In genomic region chr1:246043556-246043955, GRCh38 we compare ENCODE assay signal across 20 cellular contexts.
A peak's percentile ranks its signal among the peaks of the same experiment; 100 is the strongest.
DNase-seq lines count a peak whose midpoint lies in the region; ATAC-seq and TF ChIP-seq lines count a peak whose summit lies in the region.
"Had no signal": no experiment of that assay in that cellular context is flagged by ENCODE, and none has a peak within 500 bp of the region (broad histone marks: within the 10 kb centered on the region; RNA-seq: fewer than 3 reads in every experiment).

No MANE protein-coding gene starts in this region.

- TF ChIP-seq CTCF in cardiac fibroblast (IDR thresholded peaks at IDR 0.05; ENCODE audit: low read depth, low read length) (no peak), neural progenitor cell (IDR thresholded peaks at IDR 0.05) (no peak)

- H3K4me3 Mint-ChIP-seq in neural progenitor cell = no peak overlapping the region
- H3K4me3 Mint-ChIP-seq in stimulated activated memory B cell treated with anti-CD40 and anti-IgM and Interleukin-4, amounts not matched to agents 10 μg/mL and 1 μg/mL and 100 μg/mL, for 72 hours = no peak overlapping the region
- H3K4me3 Mint-ChIP-seq: activated CD8-positive, alpha-beta T cell treated with anti-CD3 and anti-CD28 coated beads for 36 hours; CD14-positive monocyte had no signal

- no peaks in the 10 kb centered on the region for H3K27me3 Mint-ChIP-seq in neural progenitor cell (ENCODE audit: insufficient read depth, low read depth)
- H3K27me3 Mint-ChIP-seq in stimulated activated memory B cell treated with anti-CD40 and anti-IgM and Interleukin-4, amounts not matched to agents 10 μg/mL and 1 μg/mL and 100 μg/mL, for 72 hours = no peaks in the 10 kb centered on the region
- H3K27me3 Mint-ChIP-seq: activated CD8-positive, alpha-beta T cell treated with anti-CD3 and anti-CD28 coated beads for 36 hours had no signal

- no peak overlapping the region for H3K27ac ChIP-seq in neural progenitor cell
- H3K27ac ChIP-seq: colonic mucosa, hepatocyte, transverse colon, WERI-Rb-1 had no signal

- peak overlapping the region; percentile 24 for H3K4me2 ChIP-seq in neural progenitor cell
- H3K4me2 ChIP-seq: hepatocyte had no signal

- H3K36me3 ChIP-seq in neural progenitor cell = no peaks in the 10 kb centered on the region
- H3K36me3 ChIP-seq: colonic mucosa, transverse colon, WERI-Rb-1 had no signal

- H3K9ac ChIP-seq in neural progenitor cell = no peak overlapping the region

- DNase-seq in NCI-H2196 (lab: John Stamatoyannopoulos, UW; ENCODE audit: unreplicated experiment) = peak; percentile 21
- DNase-seq in NCI-H2196 treated with DMSO at 0.1 percent for 48 hours (lab: John Stamatoyannopoulos, UW; ENCODE audit: unreplicated experiment) = no peak
- peak; percentile 44 for DNase-seq in NCI-H2081 treated with DMSO at 0.1 percent for 48 hours (lab: John Stamatoyannopoulos, UW)
- DNase-seq in cardiac fibroblast (ENCODE audit: low read depth in 2 of 2) = peak; percentile 6 to 9
- peak; percentile 30 for DNase-seq in neural progenitor cell (ENCODE audit: low spot score)
- DNase-seq in NK-92 treated with Interleukin-12 subunit alpha and Interleukin-12 subunit beta, amount 100 ng/mL, for 24 hours (lab: John Stamatoyannopoulos, UW) = no peak
- no peak for DNase-seq in OCI-M1 (lab: John Stamatoyannopoulos, UW)
- DNase-seq: 8988T; activated CD8-positive, alpha-beta T cell treated with anti-CD3 and anti-CD28 coated beads for 36 hours; colonic mucosa; left cardiac atrium; mucosa of descending colon; NCI-H226; SW 1271; transverse colon; WERI-Rb-1 had no signal

- H4K20me1 ChIP-seq in neural progenitor cell (ENCODE audit: low read depth) = no peaks in the 10 kb centered on the region

- H2AFZ ChIP-seq in neural progenitor cell (replicated peaks) = no peak overlapping the region
- H2AFZ ChIP-seq: hepatocyte had no signal

- no peaks in the 10 kb centered on the region for H3K79me2 ChIP-seq in neural progenitor cell (ENCODE audit: low read depth)
- H3K79me2 ChIP-seq: hepatocyte had no signal

- no peaks in the 10 kb centered on the region for H3K36me3 Mint-ChIP-seq in neural progenitor cell
- peaks cover 10% of the 10 kb centered on the region for H3K36me3 Mint-ChIP-seq in stimulated activated memory B cell treated with anti-CD40 and anti-IgM and Interleukin-4, amounts not matched to agents 10 μg/mL and 1 μg/mL and 100 μg/mL, for 72 hours
- H3K36me3 Mint-ChIP-seq: CD14-positive monocyte had no signal

- ATAC-seq in stimulated activated memory B cell treated with anti-CD40 and anti-IgM and Interleukin-4, amounts not matched to agents 10 μg/mL and 1 μg/mL and 100 μg/mL, for 72 hours = no peak
- ATAC-seq: activated CD8-positive, alpha-beta T cell treated with anti-CD3 and anti-CD28 coated beads for 36 hours; GM12878; left cardiac atrium; mucosa of descending colon had no signal

- peaks cover 3% of the 10 kb centered on the region for H3K4me1 ChIP-seq in neural progenitor cell
- H3K4me1 ChIP-seq: colonic mucosa, transverse colon had no signal

- peaks cover 5% of the 10 kb centered on the region for H3K9me3 Mint-ChIP-seq in neural progenitor cell
- H3K9me3 Mint-ChIP-seq in stimulated activated memory B cell treated with anti-CD40 and anti-IgM and Interleukin-4, amounts not matched to agents 10 μg/mL and 1 μg/mL and 100 μg/mL, for 72 hours = no peaks in the 10 kb centered on the region

- H3F3A ChIP-seq in neural progenitor cell (ENCODE audit: low read depth) = no peaks in the 10 kb centered on the region

- no peaks in the 10 kb centered on the region for H3K27me3 ChIP-seq in neural progenitor cell
- H3K27me3 ChIP-seq: colonic mucosa, hepatocyte, transverse colon had no signal

- H3K4me1 Mint-ChIP-seq in neural progenitor cell = peaks cover 14% of the 10 kb centered on the region
- no peaks in the 10 kb centered on the region for H3K4me1 Mint-ChIP-seq in stimulated activated memory B cell treated with anti-CD40 and anti-IgM and Interleukin-4, amounts not matched to agents 10 μg/mL and 1 μg/mL and 100 μg/mL, for 72 hours
- H3K4me1 Mint-ChIP-seq: CD14-positive monocyte had no signal

- H3K27ac Mint-ChIP-seq in neural progenitor cell = no peak overlapping the region
- H3K27ac Mint-ChIP-seq in stimulated activated memory B cell treated with anti-CD40 and anti-IgM and Interleukin-4, amounts not matched to agents 10 μg/mL and 1 μg/mL and 100 μg/mL, for 72 hours = no peak overlapping the region
- H3K27ac Mint-ChIP-seq: activated CD8-positive, alpha-beta T cell treated with anti-CD3 and anti-CD28 coated beads for 36 hours; CD14-positive monocyte had no signal

- no peak overlapping the region for H3K4me3 ChIP-seq in cardiac fibroblast (replicated peaks in 1 of 2; ENCODE audit: low read depth in 2 of 2, low read length in 2 of 2)
- no peak overlapping the region for H3K4me3 ChIP-seq in neural progenitor cell
- H3K4me3 ChIP-seq: colonic mucosa, GM12878, hepatocyte, mucosa of descending colon, transverse colon had no signal

- H3K9me3 ChIP-seq in neural progenitor cell (ENCODE audit: low read depth) = no peaks in the 10 kb centered on the region
- H3K9me3 ChIP-seq: colonic mucosa, mucosa of descending colon, transverse colon had no signal

Comparison
In these comparisons a context has a peak if more than half of its experiments do, and no peak if none do; other contexts are left out.
1. DNase-seq: peak in NCI-H2196 (single experiment), NCI-H2081 treated with DMSO at 0.1 percent for 48 hours (single experiment), cardiac fibroblast (2 of 2) and neural progenitor cell (single experiment); none in NCI-H2196 treated with DMSO at 0.1 percent for 48 hours (single experiment), NK-92 treated with Interleukin-12 subunit alpha and Interleukin-12 subunit beta, amount 100 ng/mL, for 24 hours (single experiment) and OCI-M1 (single experiment).